In genomic region chr6:132768051-132768517, GRCh38 we compare ENCODE assay signal across 1 cellular context.
TF ChIP-seq lines count a peak whose summit lies in the region.

No MANE protein-coding gene starts in this region.

TF ChIP-seq in K562, 482 proteins besides CTCF, POLR2A, EP300 and RAD21 (continued from another document):
- TF ChIP-seq ZNF592 (IDR thresholded peaks at IDR 0.05) (peak; percentile 35; the same call in 1 of the 2 replicates), NFE2 (IDR thresholded peaks at IDR 0.05; ENCODE audit: low read depth) (peak; percentile 52), EP400 (IDR thresholded peaks at IDR 0.05) (peak; percentile 33; the same call in 1 of the 2 replicates), CC2D1A (IDR thresholded peaks at IDR 0.05) (peak; percentile 72; the same call in 1 of the 2 replicates), ZNF12 (CRISPR knock-in tag; IDR thresholded peaks at IDR 0.05) (no peak), EGR1 (conservative IDR thresholded peaks at IDR 0.05) (peak; percentile 87), SMAD4 (CRISPR knock-in tag; conservative IDR thresholded peaks at IDR 0.05) (peak; percentile 45), CHAMP1 (IDR thresholded peaks at IDR 0.05) (0 out of 2 replicates have a peak, but pooled peaks have one; percentile 52), CTBP1 (IDR thresholded peaks at IDR 0.05; ENCODE audit: borderline replicate concordance) (peak; percentile 50; the same call in 1 of the 2 replicates), SIN3B (IDR thresholded peaks at IDR 0.05; ENCODE audit: low read depth) (0 out of 2 replicates have a peak, but pooled peaks have one; percentile 49), HCFC1 (IDR thresholded peaks at IDR 0.05; ENCODE audit: low read depth, low read length) (peak; percentile 4; the same call in 1 of the 2 replicates), XRCC3 (IDR thresholded peaks at IDR 0.05) (no peak), SMC3 (conservative IDR thresholded peaks at IDR 0.05; ENCODE audit: insufficient read depth, low read depth, low read length) (peak; percentile 52; the same call in 1 of the 2 replicates), E2F8 (IDR thresholded peaks at IDR 0.05; ENCODE audit: low read depth, partially characterized antibody) (peak; percentile 42), KDM4B (IDR thresholded peaks at IDR 0.05; ENCODE audit: borderline replicate concordance in 2 of 2, low read depth in 1 of 2) (0 out of 4 replicates have a peak, but pooled peaks of 1 of the 2 experiments have one; percentile 41), FOXA3 (CRISPR knock-in tag; conservative IDR thresholded peaks at IDR 0.05 in 1 of 2, IDR thresholded peaks at IDR 0.05 in 1 of 2) (no peak), MAFG (tag; conservative IDR thresholded peaks at IDR 0.05) (peak; percentile 39), ZNF239 (CRISPR knock-in tag; IDR thresholded peaks at IDR 0.05) (no peak), MGA (IDR thresholded peaks at IDR 0.05) (peak; percentile 36; the same call in 1 of the 2 replicates), MCM7 (IDR thresholded peaks at IDR 0.05) (no peak), DEAF1 (CRISPR knock-in tag; IDR thresholded peaks at IDR 0.05) (0 out of 2 replicates have a peak, but pooled peaks have one; percentile 44), ATF7 (IDR thresholded peaks at IDR 0.05) (0 out of 2 replicates have a peak, but pooled peaks have one; percentile 25), TCF15 (CRISPR knock-in tag; IDR thresholded peaks at IDR 0.05) (no peak), ZNF778 (CRISPR knock-in tag; IDR thresholded peaks at IDR 0.05) (no peak), FOXJ3 (CRISPR knock-in tag; IDR thresholded peaks at IDR 0.05) (no peak), ZNF655 (CRISPR knock-in tag; IDR thresholded peaks at IDR 0.05) (no peak), HOXB6 (CRISPR knock-in tag; IDR thresholded peaks at IDR 0.05; ENCODE audit: borderline replicate concordance) (no peak)
